11 cellular contexts compared by ENCODE assay signal in genomic region chr7:33873981-33874750, GRCh38. TPM values are rescaled to one million over a fixed set of nuclear protein-coding genes. Genes with fewer than 3 reads are reported as not detected.
DNase-seq lines count a peak whose midpoint lies in the region; ATAC-seq, FAIRE-seq and TF ChIP-seq lines count a peak whose summit lies in the region.
"Had no signal": no experiment of that assay in that cellular context is flagged by ENCODE, and none has a peak within 500 bp of the region (broad histone marks: within the 10 kb centered on the region; RNA-seq: fewer than 3 reads in every experiment).

No MANE protein-coding gene starts in this region.

- peaks cover 17% of the 10 kb centered on the region for H3K4me1 ChIP-seq in fibroblast of lung (ENCODE audit: control insufficient read depth, extremely low read depth, insufficient read depth, low read length)
- H3K4me1 ChIP-seq in skeletal muscle satellite cell (ENCODE audit: control insufficient read depth, insufficient read depth, low read length): peaks cover 31% of the 10 kb centered on the region
- no peaks in the 10 kb centered on the region for H3K4me1 ChIP-seq in small intestine (ENCODE audit: control insufficient read depth in 2 of 2, insufficient read depth in 1 of 2, low read depth in 1 of 2, low read length in 1 of 2)

- H3K4me3 Mint-ChIP-seq in naive thymus-derived CD8-positive, alpha-beta T cell: no peak overlapping the region
- H3K4me3 Mint-ChIP-seq in type B pancreatic cell: no peak overlapping the region
- H3K4me3 Mint-ChIP-seq: activated CD4-positive, alpha-beta T cell treated with anti-CD3 and anti-CD28 coated beads, Interleukin-2, amount 10 ng/mL, durations not matched to agents 24 days and 14 days had no signal

- TF ChIP-seq CTCF in RWPE1 (conservative IDR thresholded peaks at IDR 0.05; ENCODE audit: low read depth): no peak
- TF ChIP-seq CTCF in fibroblast of lung (conservative IDR thresholded peaks at IDR 0.05 in 1 of 2, IDR thresholded peaks at IDR 0.05 in 1 of 2; ENCODE audit: low read depth in 1 of 2, low read length in 2 of 2): no peak
- no peak for TF ChIP-seq CTCF in type B pancreatic cell (conservative IDR thresholded peaks at IDR 0.05)

- H2AFZ ChIP-seq in fibroblast of lung (ENCODE audit: low read length): no peak overlapping the region

- ATAC-seq in naive thymus-derived CD8-positive, alpha-beta T cell: no peak

- peak; percentile 95 for DNase-seq in ELR (ENCODE audit: low read depth)
- peak; percentile 58 for DNase-seq in RWPE1 (ENCODE audit: low spot score)
- DNase-seq in fibroblast of lung (ENCODE audit: low read depth in 2 of 2): peak; percentile 49 to 86
- no peak for DNase-seq in activated CD8-positive, alpha-beta memory T cell treated with anti-CD3 and anti-CD28 coated beads for 24 hours
- no peak for DNase-seq in naive thymus-derived CD8-positive, alpha-beta T cell
- DNase-seq in small intestine: no peak
- DNase-seq in type B pancreatic cell (ENCODE audit: extremely low spot score, unreplicated experiment): no peak
- DNase-seq: activated CD4-positive, alpha-beta T cell treated with anti-CD3 and anti-CD28 coated beads, Interleukin-2, amount 10 ng/mL, durations not matched to agents 24 days and 14 days; NCI-H1105 treated with DMSO at 0.1 percent for 48 hours; NCI-H748 treated with DMSO at 0.1 percent for 48 hours had no signal

- H3K27ac ChIP-seq in RWPE1 (no peak overlapping the region), fibroblast of lung (ENCODE audit: insufficient read depth, low read length) (peak overlapping the region; percentile 67), small intestine (ENCODE audit: low read depth in 1 of 2, low read length in 1 of 2) (peak overlapping the region in 1 of 2 donors; percentile 8)

- no peaks in the 10 kb centered on the region for H3K79me2 ChIP-seq in fibroblast of lung (ENCODE audit: control insufficient read depth, insufficient read depth, low read length)

- H3K9me3 ChIP-seq in fibroblast of lung (ENCODE audit: control insufficient read depth, insufficient read depth, low read depth, low read length) (no peaks in the 10 kb centered on the region), skeletal muscle satellite cell (replicated peaks; ENCODE audit: low read length) (no peaks in the 10 kb centered on the region), small intestine (ENCODE audit: control insufficient read depth, low read depth) (no peaks in the 10 kb centered on the region)

- H3K9me3 Mint-ChIP-seq in naive thymus-derived CD8-positive, alpha-beta T cell: no peaks in the 10 kb centered on the region
- H3K9me3 Mint-ChIP-seq in type B pancreatic cell: peaks cover 7% of the 10 kb centered on the region
- H3K9me3 Mint-ChIP-seq: activated CD4-positive, alpha-beta T cell treated with anti-CD3 and anti-CD28 coated beads, Interleukin-2, amount 10 ng/mL, durations not matched to agents 24 days and 14 days had no signal

- FAIRE-seq in small intestine (lab: Jason Lieb, UNC): no peak

- no peaks in the 10 kb centered on the region for H4K20me1 ChIP-seq in fibroblast of lung (ENCODE audit: control insufficient read depth, extremely low read depth, insufficient read depth, low read length)

- H3K36me3 ChIP-seq in fibroblast of lung (ENCODE audit: control insufficient read depth, insufficient read depth, low read length) (no peaks in the 10 kb centered on the region), skeletal muscle satellite cell (ENCODE audit: insufficient read depth, low read length) (no peaks in the 10 kb centered on the region), small intestine (ENCODE audit: control insufficient read depth in 2 of 2, insufficient read depth in 2 of 2, low read length in 2 of 2) (no peaks in the 10 kb centered on the region)

- 68 to 71% (median 71%) methylated on average over 4 of the region's 4 CpGs for WGBS in small intestine, 3 donors

- H3K4me1 Mint-ChIP-seq in naive thymus-derived CD8-positive, alpha-beta T cell: no peaks in the 10 kb centered on the region
- peaks cover 12% of the 10 kb centered on the region for H3K4me1 Mint-ChIP-seq in type B pancreatic cell (ENCODE audit: unreplicated experiment)
- H3K4me1 Mint-ChIP-seq: activated CD4-positive, alpha-beta T cell treated with anti-CD3 and anti-CD28 coated beads, Interleukin-2, amount 10 ng/mL, durations not matched to agents 24 days and 14 days had no signal

- no peak overlapping the region for H3K9ac ChIP-seq in fibroblast of lung (ENCODE audit: insufficient read depth, low read length)
- H3K9ac ChIP-seq in skeletal muscle satellite cell (ENCODE audit: low read depth, low read length): peak overlapping the region; percentile 15

- peaks cover 0 to 16% (median 3%) of the 10 kb centered on the region in 5 donors for H3K27me3 Mint-ChIP-seq in naive thymus-derived CD8-positive, alpha-beta T cell
- H3K27me3 Mint-ChIP-seq in type B pancreatic cell: peaks cover 6% of the 10 kb centered on the region

- H3K4me2 ChIP-seq in fibroblast of lung (ENCODE audit: extremely low read depth, insufficient read depth, low read length) (peak overlapping the region; percentile 60), skeletal muscle satellite cell (ENCODE audit: low read length) (peak overlapping the region; percentile 68)

- H3K27me3 ChIP-seq in fibroblast of lung (ENCODE audit: control insufficient read depth, insufficient read depth, low read length): no peaks in the 10 kb centered on the region
- no peaks in the 10 kb centered on the region for H3K27me3 ChIP-seq in skeletal muscle satellite cell (ENCODE audit: control insufficient read depth, insufficient read depth, low read length)
- H3K27me3 ChIP-seq in small intestine (ENCODE audit: control insufficient read depth in 2 of 2, insufficient read depth in 2 of 2, low read length in 2 of 2): no peaks in the 10 kb centered on the region

- no peak overlapping the region for H3K27ac Mint-ChIP-seq in naive thymus-derived CD8-positive, alpha-beta T cell
- no peak overlapping the region for H3K27ac Mint-ChIP-seq in type B pancreatic cell
- H3K27ac Mint-ChIP-seq: activated CD4-positive, alpha-beta T cell treated with anti-CD3 and anti-CD28 coated beads, Interleukin-2, amount 10 ng/mL, durations not matched to agents 24 days and 14 days had no signal

- CTCF ChIA-PET in RWPE1 (lab: Yijun Ruan, JAX): interaction anchor here (0.6 to 0.7 kb wide), 2 partner anchors 11 to 628 kb away, joined by 3 read pairs; no protein-coding TSS in a partner anchor

- POLR2A ChIA-PET in RWPE1 (lab: Yijun Ruan, JAX; ENCODE audit: low non-redundant PET): no interaction called here
- POLR2A ChIA-PET in naive thymus-derived CD8-positive, alpha-beta T cell (lab: Charles Lee): no interaction called here

- H3K36me3 Mint-ChIP-seq in naive thymus-derived CD8-positive, alpha-beta T cell: no peaks in the 10 kb centered on the region
- no peaks in the 10 kb centered on the region for H3K36me3 Mint-ChIP-seq in type B pancreatic cell

- H3K4me3 ChIP-seq in fibroblast of lung (replicated peaks in 1 of 4; ENCODE audit: control extremely low read depth in 1 of 4, insufficient read depth in 1 of 4, low read depth in 3 of 4, low read length in 4 of 4) (no peak overlapping the region), skeletal muscle satellite cell (ENCODE audit: low read length) (peak overlapping the region; percentile 37), small intestine (ENCODE audit: low read depth in 1 of 2, low read length in 2 of 2) (no peak overlapping the region)

RNA-seq across cellular contexts. Expression of gene BMPER, which starts 31.2 kb away (rescaled TPM):
- total RNA-seq in fibroblast of lung (12.2 and 28.2 TPM in 2 replicates), type B pancreatic cell (ENCODE audit: low replicate concordance) (2.5 and 10.2 TPM in 2 replicates)
- polyA plus RNA-seq in fibroblast of lung (9.8 and 15.9 TPM in 2 replicates), small intestine (1 to 10 TPM in 2 of 3 donors, not detected in 1; 1.1 to 1.2 TPM)
- polyA plus RNA-seq in fibroblast of lung (2012): 11.0 and 16.0 TPM in 2 replicates
- 7.3 and 11.3 TPM in 2 replicates for polyA minus RNA-seq in fibroblast of lung (ENCODE audit: low replicate concordance)
- 3.7 and 4.8 TPM in 2 replicates for total RNA-seq in skeletal muscle satellite cell (2012; rRNA removed)
- total RNA-seq in naive thymus-derived CD8-positive, alpha-beta T cell: not detected
- not detected for polyA plus RNA-seq in naive thymus-derived CD8-positive, alpha-beta T cell
- total RNA-seq: activated CD4-positive, alpha-beta T cell treated with anti-CD3 and anti-CD28 coated beads, Interleukin-2, amount 10 ng/mL, durations not matched to agents 24 days and 14 days had no signal

Comparison
In these comparisons a context has a peak if more than half of its experiments do, and no peak if none do; other contexts are left out.
1. DNase-seq: peak in ELR (single experiment), RWPE1 (single experiment) and fibroblast of lung (2 of 2); none in activated CD8-positive, alpha-beta memory T cell treated with anti-CD3 and anti-CD28 coated beads for 24 hours (single experiment), naive thymus-derived CD8-positive, alpha-beta T cell (0 of 10), small intestine (single experiment) and type B pancreatic cell (single experiment).